In the genomic region with DNA sequence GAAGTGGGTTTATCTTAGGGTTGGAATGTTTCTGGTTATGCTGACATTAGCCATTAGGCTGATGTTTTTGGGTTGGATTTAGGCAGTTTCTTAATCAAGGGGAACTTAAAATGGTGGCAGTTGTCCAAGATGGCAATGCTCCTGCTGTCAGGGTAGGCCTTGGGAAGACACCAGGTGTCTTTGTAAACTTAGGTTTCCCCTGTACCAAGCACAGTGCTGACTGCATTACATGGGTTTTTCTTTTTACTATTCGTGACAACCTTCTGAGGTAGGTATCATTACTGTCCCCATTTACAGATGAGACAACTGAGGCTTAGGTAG, we compare ENCODE assay signal across 8 cellular contexts. TPM values are rescaled to one million over a fixed set of nuclear protein-coding genes. Genes with fewer than 3 reads are reported as not detected.
DNase-seq lines count a peak whose midpoint lies in the region; ATAC-seq and TF ChIP-seq lines count a peak whose summit lies in the region.

No MANE protein-coding gene starts in this region.

- intact Hi-C loops in activated CD4-positive, alpha-beta T cell treated with anti-CD3 and anti-CD28 coated beads for 36 hours (cut with DNase I, micrococcal nuclease), result loop anchor here (1.0 to 10.0 kb wide), 17 partner anchors 17 to 1544 kb away; partner anchors contain the start of genes EIF4E2 (in 2 of the 2), TIGD1 (in 2 of the 2), DGKD (in 1 of the 2) and GIGYF2 (in 1 of the 2)
- intact Hi-C loops in PC-9 (cut with micrococcal nuclease; ENCODE audit: unreplicated experiment), result loop anchor here (1.0 to 5.0 kb wide), 10 partner anchors 85 to 699 kb away; partner anchors contain the start of genes DGKD, EIF4E2, TIGD1 and UGT1A6

- no peak overlapping the region for H2AFZ ChIP-seq in PC-9

- WGBS in suprapubic skin, result 50% methylated on average over 1 of the region's 1 CpG

- DNase-seq in activated CD4-positive, alpha-beta T cell treated with anti-CD3 and anti-CD28 coated beads for 36 hours, result no peak
- no peak for DNase-seq in activated CD4-positive, alpha-beta T cell treated with anti-CD3 and anti-CD28 coated beads, Interleukin-2, amount 50 U/mL, for 4 hours
- DNase-seq in PC-9 (no peak), fibroblast of villous mesenchyme (ENCODE audit: low read depth) (no peak), suprapubic skin (ENCODE audit: low spot score in 2 of 2) (no peak), left lobe of liver (ENCODE audit: low spot score) (no peak)
- DNase-seq in NK-92 treated with Interleukin-12 subunit alpha and Interleukin-12 subunit beta, amount 100 ng/mL, for 24 hours (lab: John Stamatoyannopoulos, UW), result no peak
- DNase-seq in stimulated activated CD4-positive, alpha-beta T cell treated with anti-CD3 and anti-CD28 coated beads, Interleukin-2, amount 100 ng/mL, for 24 hours, result no peak

- H3K27me3 ChIP-seq in PC-9 (ENCODE audit: insufficient read depth, low read depth), result no peaks in the 10 kb centered on the region
- no peaks in the 10 kb centered on the region for H3K27me3 ChIP-seq in suprapubic skin

- TF ChIP-seq EP300 in suprapubic skin (IDR thresholded peaks at IDR 0.05), result no peak

- H3K27ac Mint-ChIP-seq in activated CD4-positive, alpha-beta T cell treated with anti-CD3 and anti-CD28 coated beads for 36 hours, result peak overlapping the region; percentile 98

- H3K9me3 Mint-ChIP-seq in activated CD4-positive, alpha-beta T cell treated with anti-CD3 and anti-CD28 coated beads for 36 hours (ENCODE audit: low read depth), result no peaks in the 10 kb centered on the region

- H4K20me1 ChIP-seq in PC-9 (ENCODE audit: insufficient read depth), result peaks cover 20% of the 10 kb centered on the region; the same call in 1 of the 2 replicates

- no peak overlapping the region for H3K4me3 ChIP-seq in PC-9
- peak overlapping the region; percentile 79 for H3K4me3 ChIP-seq in fibroblast of villous mesenchyme (ENCODE audit: low read depth, low read length)
- H3K4me3 ChIP-seq in suprapubic skin, result peak overlapping the region; percentile 88

- peak overlapping the region; percentile 85 for H3K4me3 Mint-ChIP-seq in activated CD4-positive, alpha-beta T cell treated with anti-CD3 and anti-CD28 coated beads for 36 hours

- H3K4me1 ChIP-seq in PC-9 (replicated peaks; ENCODE audit: insufficient read depth) (peaks cover 63% of the 10 kb centered on the region), suprapubic skin (peaks cover 27% of the 10 kb centered on the region)

- CTCF ChIA-PET in activated CD4-positive, alpha-beta T cell treated with anti-CD3 and anti-CD28 coated beads for 36 hours (lab: Charles Lee), result interaction anchor here (0.6 to 4.3 kb wide), 16 partner anchors 12 to 398 kb away, joined by 3 to 16 read pairs (median 3); partner anchors contain the start of gene INPP5D
- CTCF ChIA-PET in PC-9 (lab: Charles Lee), result interaction anchor here (0.6 to 1.5 kb wide), 3 partner anchors 269 to 582 kb away, joined by 3 to 4 read pairs (median 3); no protein-coding TSS in a partner anchor

- no peaks in the 10 kb centered on the region for H3K9me2 ChIP-seq in PC-9 (ENCODE audit: insufficient read depth)

- H3K9me3 ChIP-seq in PC-9 (ENCODE audit: insufficient read depth, low read depth) (no peaks in the 10 kb centered on the region), suprapubic skin (no peaks in the 10 kb centered on the region)

- ATAC-seq in activated CD4-positive, alpha-beta T cell treated with anti-CD3 and anti-CD28 coated beads for 36 hours, result no peak
- ATAC-seq in left lobe of liver, result no peak

- no TSS peak for BruUV-seq in PC-9 (replicated peaks; lab: Mats Ljungman, UMichigan)

- H3K27me3 Mint-ChIP-seq in activated CD4-positive, alpha-beta T cell treated with anti-CD3 and anti-CD28 coated beads for 36 hours, result no peaks in the 10 kb centered on the region

- POLR2A ChIA-PET in activated CD4-positive, alpha-beta T cell treated with anti-CD3 and anti-CD28 coated beads for 36 hours (lab: Charles Lee), result interaction anchor here (1.0 to 1.1 kb wide), 2 partner anchors 17 to 191 kb away, joined by 4 read pairs; partner anchors contain the start of gene INPP5D
- POLR2A ChIA-PET in PC-9 (lab: Charles Lee; ENCODE audit: unreplicated experiment), result interaction anchor here (0.6 to 1.0 kb wide), 3 partner anchors 8 to 394 kb away, joined by 3 to 4 read pairs (median 4); no protein-coding TSS in a partner anchor

- H3F3A ChIP-seq in PC-9 (ENCODE audit: insufficient read depth, low read depth), result peaks cover 47% of the 10 kb centered on the region

- no peak for TF ChIP-seq POLR2A in suprapubic skin (IDR thresholded peaks at IDR 0.05)

- H3K36me3 Mint-ChIP-seq in activated CD4-positive, alpha-beta T cell treated with anti-CD3 and anti-CD28 coated beads for 36 hours (ENCODE audit: low read depth), result peaks cover 15% of the 10 kb centered on the region

- H3K27ac ChIP-seq in PC-9 (peak overlapping the region; percentile 62; the same call in 1 of the 2 replicates), suprapubic skin (peak overlapping the region; percentile 93)

- 0 out of 2 replicates have a peak overlapping the region, but pooled peaks have one; percentile 41 for H3K4me2 ChIP-seq in PC-9

- peaks cover 45% of the 10 kb centered on the region for H3K79me2 ChIP-seq in PC-9 (ENCODE audit: low read depth)

- TF ChIP-seq CTCF in PC-9 (conservative IDR thresholded peaks at IDR 0.05) (no peak), fibroblast of villous mesenchyme (IDR thresholded peaks at IDR 0.05; ENCODE audit: insufficient read depth, low read depth, low read length) (no peak), suprapubic skin (IDR thresholded peaks at IDR 0.05) (no peak)

- peaks cover 17% of the 10 kb centered on the region for H3K36me3 ChIP-seq in PC-9 (ENCODE audit: low read depth)
- H3K36me3 ChIP-seq in suprapubic skin, result peaks cover 2% of the 10 kb centered on the region

- peaks cover 70% of the 10 kb centered on the region for H3K4me1 Mint-ChIP-seq in activated CD4-positive, alpha-beta T cell treated with anti-CD3 and anti-CD28 coated beads for 36 hours

RNA-seq across cellular contexts. Expression of gene ATG16L1, which starts 0.5 kb away (rescaled TPM):
- 10 to 100 TPM; 23.0 to 24.6 TPM for total RNA-seq in activated CD4-positive, alpha-beta T cell treated with anti-CD3 and anti-CD28 coated beads for 36 hours
- total RNA-seq in PC-9 (2021), result 55.7 and 63.9 TPM in 2 replicates
- total RNA-seq in fibroblast of villous mesenchyme, result 27.4 and 41.0 TPM in 2 replicates
- total RNA-seq in suprapubic skin, result 10 to 100 TPM; 38.6 to 77.2 (median 49.4) TPM
- 19.2 TPM for total RNA-seq in left lobe of liver

RNA-seq across cellular contexts. Expression of gene SAG, which starts 56.7 kb away (rescaled TPM):
- total RNA-seq in activated CD4-positive, alpha-beta T cell treated with anti-CD3 and anti-CD28 coated beads for 36 hours, result under 1 TPM in 1 of 2 experiments, not detected in 1; 0.39 TPM
- total RNA-seq in PC-9 (2021) (not detected in 2 replicates), fibroblast of villous mesenchyme (not detected in 2 replicates), suprapubic skin (not detected), left lobe of liver (not detected)
